In genomic region chr5:1183424-1184162, GRCh38 we compare ENCODE assay signal across 23 cellular contexts. TPM values are rescaled to one million over a fixed set of nuclear protein-coding genes. Genes with fewer than 3 reads are reported as not detected.
DNase-seq lines count a peak whose midpoint lies in the region; ATAC-seq and TF ChIP-seq lines count a peak whose summit lies in the region.
"Had no signal": no experiment of that assay in that cellular context is flagged by ENCODE, and none has a peak within 500 bp of the region (broad histone marks: within the 10 kb centered on the region; RNA-seq: fewer than 3 reads in every experiment).

No MANE protein-coding gene starts in this region.

- H3K27me3 ChIP-seq in right cardiac atrium (ENCODE audit: control insufficient read depth, insufficient read depth): no peaks in the 10 kb centered on the region

- H3K9me3 ChIP-seq in right cardiac atrium (ENCODE audit: control insufficient read depth, low read length): no peaks in the 10 kb centered on the region
- H3K9me3 ChIP-seq: adrenal gland had no signal

- TF ChIP-seq CTCF in natural killer cell (IDR thresholded peaks at IDR 0.05) (no peak), neural crest cell (conservative IDR thresholded peaks at IDR 0.05) (no peak)

- no peaks in the 10 kb centered on the region for H3K4me1 ChIP-seq in right cardiac atrium (ENCODE audit: control insufficient read depth, insufficient read depth, low read length)

- no peak for ATAC-seq in natural killer cell treated with Interleukin-12 subunit alpha and Interleukin-12 subunit beta and Interleukin-15 and Interleukin-18, amount 100 ng/mL, for 72 hours
- ATAC-seq in natural killer cell: no peak
- peak in 1 of 2 donors; percentile 6 for ATAC-seq in right cardiac atrium
- ATAC-seq in HG02678 (IDR thresholded peaks at IDR 0.05; ENCODE audit: unreplicated experiment): no peak
- no peak for ATAC-seq in HG03280 (IDR thresholded peaks at IDR 0.05; ENCODE audit: unreplicated experiment)
- ATAC-seq: activated T-helper 17 cell treated with anti-CD3 and anti-CD28 coated beads, Interleukin-2, amount 50 U/mL, for 72 hours had no signal

- H3K36me3 Mint-ChIP-seq in natural killer cell treated with Interleukin-12 subunit alpha and Interleukin-12 subunit beta and Interleukin-15 and Interleukin-18, amount 100 ng/mL, for 72 hours: no peaks in the 10 kb centered on the region
- H3K36me3 Mint-ChIP-seq in natural killer cell: no peaks in the 10 kb centered on the region
- H3K36me3 Mint-ChIP-seq in neural crest cell (ENCODE audit: low read depth): no peaks in the 10 kb centered on the region

- H3K4me3 Mint-ChIP-seq in natural killer cell treated with Interleukin-12 subunit alpha and Interleukin-12 subunit beta and Interleukin-15 and Interleukin-18, amount 100 ng/mL, for 72 hours: no peak overlapping the region
- H3K4me3 Mint-ChIP-seq in natural killer cell: no peak overlapping the region
- H3K4me3 Mint-ChIP-seq in neural crest cell: peak overlapping the region; percentile 74
- H3K4me3 Mint-ChIP-seq: activated B cell treated with CpG ODN at 0.5 μM for 24 hours; activated T-helper 17 cell treated with anti-CD3 and anti-CD28 coated beads, Interleukin-2, amount 50 U/mL, for 72 hours had no signal

- H3K27ac Mint-ChIP-seq in natural killer cell treated with Interleukin-12 subunit alpha and Interleukin-12 subunit beta and Interleukin-15 and Interleukin-18, amount 100 ng/mL, for 72 hours: no peak overlapping the region
- H3K27ac Mint-ChIP-seq in natural killer cell (no peak overlapping the region), neural crest cell (ENCODE audit: unreplicated experiment) (peak overlapping the region; percentile 62)
- H3K27ac Mint-ChIP-seq: activated B cell treated with CpG ODN at 0.5 μM for 24 hours; activated T-helper 17 cell treated with anti-CD3 and anti-CD28 coated beads, Interleukin-2, amount 50 U/mL, for 72 hours had no signal

- WGBS in right cardiac atrium: 74% methylated on average over 18 of the region's 18 CpGs

- DNase-seq in natural killer cell treated with Interleukin-12 subunit alpha and Interleukin-12 subunit beta and Interleukin-15 and Interleukin-18, amount 100 ng/mL, for 72 hours (ENCODE audit: low spot score): peak; percentile 59
- no peak for DNase-seq in natural killer cell
- DNase-seq in right cardiac atrium: peak in 2 of 3 donors; percentile 8 to 58
- peak; percentile 31 for DNase-seq in neural crest cell (ENCODE audit: low read depth, low spot score)
- DNase-seq in GDM1 (lab: John Stamatoyannopoulos, UW): no peak
- no peak for DNase-seq in 8988T
- DNase-seq: activated B cell treated with CpG ODN at 0.5 μM for 24 hours; activated CD8-positive, alpha-beta memory T cell treated with anti-CD3 and anti-CD28 coated beads for 24 hours; foreskin fibroblast; Kasumi-1; NCI-H1092 treated with DMSO at 0.1 percent for 48 hours; NCI-H69; stimulated activated CD4-positive, alpha-beta T cell treated with anti-CD3 and anti-CD28 coated beads, Interleukin-15, amount 100 ng/mL, for 24 hours; stimulated activated naive CD4-positive, alpha-beta T cell treated with Interleukin-2 at 50 U/mL for 16 hours; trophoblast cell had no signal

- H3K4me3 ChIP-seq in right cardiac atrium (ENCODE audit: low read length): no peak overlapping the region
- H3K4me3 ChIP-seq: adrenal gland had no signal

- no peaks in the 10 kb centered on the region for H3K9me3 Mint-ChIP-seq in natural killer cell treated with Interleukin-12 subunit alpha and Interleukin-12 subunit beta and Interleukin-15 and Interleukin-18, amount 100 ng/mL, for 72 hours
- H3K9me3 Mint-ChIP-seq in natural killer cell (no peaks in the 10 kb centered on the region), neural crest cell (no peaks in the 10 kb centered on the region)
- H3K9me3 Mint-ChIP-seq: activated B cell treated with CpG ODN at 0.5 μM for 24 hours; activated T-helper 17 cell treated with anti-CD3 and anti-CD28 coated beads, Interleukin-2, amount 50 U/mL, for 72 hours had no signal

- no peak overlapping the region for H3K27ac ChIP-seq in right cardiac atrium (ENCODE audit: low read length)
- H3K27ac ChIP-seq: adrenal gland had no signal

- intact Hi-C loops in natural killer cell (cut with micrococcal nuclease): no loop called here
- intact Hi-C loops in right cardiac atrium (cut with DNase I): no loop called here

- H3K27me3 Mint-ChIP-seq in natural killer cell treated with Interleukin-12 subunit alpha and Interleukin-12 subunit beta and Interleukin-15 and Interleukin-18, amount 100 ng/mL, for 72 hours: peaks cover 0 to 2% of the 10 kb centered on the region in 2 donors
- H3K27me3 Mint-ChIP-seq in natural killer cell (ENCODE audit: low read depth in 2 of 2) (no peaks in the 10 kb centered on the region), neural crest cell (ENCODE audit: low read depth) (no peaks in the 10 kb centered on the region)

- no peaks in the 10 kb centered on the region for H3K4me1 Mint-ChIP-seq in natural killer cell treated with Interleukin-12 subunit alpha and Interleukin-12 subunit beta and Interleukin-15 and Interleukin-18, amount 100 ng/mL, for 72 hours (ENCODE audit: low read depth in 2 of 2)
- H3K4me1 Mint-ChIP-seq in natural killer cell (peaks cover 0 to 7% of the 10 kb centered on the region in 2 donors), neural crest cell (peaks cover 25% of the 10 kb centered on the region)
- H3K4me1 Mint-ChIP-seq: activated B cell treated with CpG ODN at 0.5 μM for 24 hours; activated T-helper 17 cell treated with anti-CD3 and anti-CD28 coated beads, Interleukin-2, amount 50 U/mL, for 72 hours had no signal

RNA-seq across cellular contexts. Expression of gene SLC6A19, which starts 17.8 kb away (rescaled TPM):
- total RNA-seq in natural killer cell treated with Interleukin-12 subunit alpha and Interleukin-12 subunit beta and Interleukin-15 and Interleukin-18, amount 100 ng/mL, for 72 hours: not detected
- total RNA-seq in natural killer cell (not detected), right cardiac atrium (not detected), neural crest cell (not detected in 2 replicates)
- not detected for polyA plus RNA-seq in right cardiac atrium
- total RNA-seq: activated B cell treated with CpG ODN at 0.5 μM for 24 hours; activated T-helper 17 cell treated with anti-CD3 and anti-CD28 coated beads, Interleukin-2, amount 50 U/mL, for 72 hours; adrenal gland; endothelial cell of umbilical vein; HT-29; SK-MEL-5; T-helper 2 cell treated with Interferon-gamma antibody and Interleukin-4, amounts not matched to agents 100 ng/mL and 5 ng/mL, for 36 hours had no signal
- polyA plus RNA-seq: adrenal gland, endothelial cell of umbilical vein had no signal

RNA-seq across cellular contexts. Expression of gene SLC6A18, which starts 41.6 kb away (rescaled TPM):
- total RNA-seq in natural killer cell treated with Interleukin-12 subunit alpha and Interleukin-12 subunit beta and Interleukin-15 and Interleukin-18, amount 100 ng/mL, for 72 hours: not detected
- total RNA-seq in natural killer cell: not detected
- total RNA-seq in right cardiac atrium: not detected
- not detected for polyA plus RNA-seq in right cardiac atrium
- not detected in 2 replicates for total RNA-seq in neural crest cell
- total RNA-seq: activated B cell treated with CpG ODN at 0.5 μM for 24 hours; activated T-helper 17 cell treated with anti-CD3 and anti-CD28 coated beads, Interleukin-2, amount 50 U/mL, for 72 hours; adrenal gland; endothelial cell of umbilical vein; HT-29; SK-MEL-5; T-helper 2 cell treated with Interferon-gamma antibody and Interleukin-4, amounts not matched to agents 100 ng/mL and 5 ng/mL, for 36 hours had no signal
- polyA plus RNA-seq: adrenal gland, endothelial cell of umbilical vein had no signal

Comparison
In these comparisons a context has a peak if more than half of its experiments do, and no peak if none do; other contexts are left out.
1. DNase-seq: peak in natural killer cell treated with Interleukin-12 subunit alpha and Interleukin-12 subunit beta and Interleukin-15 and Interleukin-18, amount 100 ng/mL, for 72 hours (single experiment), right cardiac atrium (2 of 3) and neural crest cell (single experiment); none in natural killer cell (single experiment), GDM1 (single experiment) and 8988T (single experiment).